Comparison of ENCODE assay signal across 9 cellular contexts in the genomic region with DNA sequence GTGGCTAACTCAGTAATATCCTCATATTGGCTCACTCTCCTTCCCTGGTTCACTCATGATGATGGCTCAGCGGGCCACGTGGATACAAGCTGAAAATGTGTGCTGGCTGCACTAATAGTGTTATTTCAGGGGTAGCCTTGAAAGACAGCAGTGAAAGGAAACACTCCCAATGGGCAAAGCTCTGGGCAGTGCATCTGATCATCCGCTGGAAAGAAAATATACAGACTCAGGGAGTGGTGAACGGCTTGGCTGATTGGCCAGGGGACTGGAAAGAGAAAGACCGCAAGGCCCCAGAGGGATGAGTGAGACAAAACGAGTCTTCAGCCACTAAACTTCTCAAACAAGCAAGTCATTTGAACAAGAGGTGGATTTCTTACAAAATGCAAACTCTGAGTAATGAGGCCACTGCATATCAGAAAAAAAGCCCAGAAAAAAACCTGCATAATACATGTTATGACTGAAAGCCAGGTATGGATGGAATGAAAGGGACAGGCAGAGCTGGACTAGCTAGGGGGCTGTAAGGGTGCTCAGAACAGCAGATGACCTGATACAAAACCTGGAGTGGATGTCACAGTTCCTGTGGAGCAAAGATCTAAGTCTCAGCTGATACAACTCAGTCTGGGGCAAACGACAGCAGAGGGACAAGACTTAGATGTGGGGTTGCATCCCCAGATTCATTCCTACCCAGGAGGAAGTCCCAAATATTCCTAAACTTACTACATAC. TPM values are rescaled to one million over a fixed set of nuclear protein-coding genes. Genes with fewer than 3 reads are reported as not detected.
DNase-seq lines count a peak whose midpoint lies in the region; ATAC-seq and TF ChIP-seq lines count a peak whose summit lies in the region.
"Had no signal": no experiment of that assay in that cellular context is flagged by ENCODE, and none has a peak within 500 bp of the region (broad histone marks: within the 10 kb centered on the region; RNA-seq: fewer than 3 reads in every experiment).

No MANE protein-coding gene starts in this region.

- H3K27ac Mint-ChIP-seq in activated CD4-positive, alpha-beta T cell treated with anti-CD3 and anti-CD28 coated beads for 36 hours = peak overlapping the region; percentile 56
- peak overlapping the region; percentile 21 for H3K27ac Mint-ChIP-seq in activated CD8-positive, alpha-beta T cell treated with anti-CD3 and anti-CD28 coated beads for 36 hours
- H3K27ac Mint-ChIP-seq in stimulated activated memory B cell treated with anti-CD40 and anti-IgM and Interleukin-4, amounts not matched to agents 10 μg/mL and 1 μg/mL and 100 μg/mL, for 72 hours = peak overlapping the region; percentile 88

- DNase-seq in activated CD4-positive, alpha-beta T cell treated with anti-CD3 and anti-CD28 coated beads for 36 hours = no peak
- DNase-seq in activated CD4-positive, alpha-beta T cell treated with anti-CD3 and anti-CD28 coated beads, Interleukin-2, amount 50 U/mL, for 4 hours = no peak
- no peak for DNase-seq in activated CD8-positive, alpha-beta T cell treated with anti-CD3 and anti-CD28 coated beads for 36 hours
- DNase-seq in left ventricle myocardium superior (no peak), T-helper 9 cell (no peak), A172 (ENCODE audit: low spot score) (no peak)

- peak; percentile 58 for ATAC-seq in activated CD4-positive, alpha-beta T cell treated with anti-CD3 and anti-CD28 coated beads for 36 hours
- ATAC-seq in HG02885 (IDR thresholded peaks at IDR 0.05; ENCODE audit: poor library complexity, unreplicated experiment) (peak; percentile 21), left ventricle myocardium superior (no peak)
- ATAC-seq in activated CD8-positive, alpha-beta T cell treated with anti-CD3 and anti-CD28 coated beads for 36 hours = no peak
- peak; percentile 36 for ATAC-seq in stimulated activated memory B cell treated with anti-CD40 and anti-IgM and Interleukin-4, amounts not matched to agents 10 μg/mL and 1 μg/mL and 100 μg/mL, for 72 hours

- H3K27me3 Mint-ChIP-seq in activated CD4-positive, alpha-beta T cell treated with anti-CD3 and anti-CD28 coated beads for 36 hours = no peaks in the 10 kb centered on the region
- no peaks in the 10 kb centered on the region for H3K27me3 Mint-ChIP-seq in activated CD8-positive, alpha-beta T cell treated with anti-CD3 and anti-CD28 coated beads for 36 hours
- no peaks in the 10 kb centered on the region for H3K27me3 Mint-ChIP-seq in stimulated activated memory B cell treated with anti-CD40 and anti-IgM and Interleukin-4, amounts not matched to agents 10 μg/mL and 1 μg/mL and 100 μg/mL, for 72 hours

- CTCF ChIA-PET in activated CD4-positive, alpha-beta T cell treated with anti-CD3 and anti-CD28 coated beads for 36 hours (lab: Charles Lee) = interaction anchor here (0.5 to 4.8 kb wide), 18 partner anchors 9 to 1013 kb away, joined by 3 to 88 read pairs (median 4); no protein-coding TSS in a partner anchor
- CTCF ChIA-PET in activated CD8-positive, alpha-beta T cell treated with anti-CD3 and anti-CD28 coated beads for 36 hours (lab: Charles Lee) = interaction anchor here (0.7 to 5.5 kb wide), 15 partner anchors 8 to 262 kb away, joined by 3 to 149 read pairs (median 17); no protein-coding TSS in a partner anchor

- H3K9me3 Mint-ChIP-seq in activated CD4-positive, alpha-beta T cell treated with anti-CD3 and anti-CD28 coated beads for 36 hours (ENCODE audit: low read depth) = no peaks in the 10 kb centered on the region
- no peaks in the 10 kb centered on the region for H3K9me3 Mint-ChIP-seq in activated CD8-positive, alpha-beta T cell treated with anti-CD3 and anti-CD28 coated beads for 36 hours
- H3K9me3 Mint-ChIP-seq in stimulated activated memory B cell treated with anti-CD40 and anti-IgM and Interleukin-4, amounts not matched to agents 10 μg/mL and 1 μg/mL and 100 μg/mL, for 72 hours = peaks cover 2% of the 10 kb centered on the region
- H3K9me3 Mint-ChIP-seq: neural crest cell had no signal

- TF ChIP-seq CTCF in activated CD8-positive, alpha-beta T cell treated with anti-CD3 and anti-CD28 coated beads for 36 hours (IDR thresholded peaks at IDR 0.05) = no peak

- no peak overlapping the region for H3K4me3 Mint-ChIP-seq in activated CD4-positive, alpha-beta T cell treated with anti-CD3 and anti-CD28 coated beads for 36 hours
- no peak overlapping the region for H3K4me3 Mint-ChIP-seq in activated CD8-positive, alpha-beta T cell treated with anti-CD3 and anti-CD28 coated beads for 36 hours
- peak overlapping the region; percentile 32 for H3K4me3 Mint-ChIP-seq in stimulated activated memory B cell treated with anti-CD40 and anti-IgM and Interleukin-4, amounts not matched to agents 10 μg/mL and 1 μg/mL and 100 μg/mL, for 72 hours
- H3K4me3 Mint-ChIP-seq: neural crest cell had no signal

- POLR2A ChIA-PET in activated CD4-positive, alpha-beta T cell treated with anti-CD3 and anti-CD28 coated beads for 36 hours (lab: Charles Lee) = interaction anchor here (0.6 to 1.0 kb wide), 4 partner anchors 55 to 1993 kb away, joined by 3 to 8 read pairs (median 6); no protein-coding TSS in a partner anchor
- POLR2A ChIA-PET in activated CD8-positive, alpha-beta T cell treated with anti-CD3 and anti-CD28 coated beads for 36 hours (lab: Charles Lee) = interaction anchor here (1.0 to 2.6 kb wide), 5 partner anchors 10 to 45 kb away, joined by 3 to 14 read pairs (median 3); no protein-coding TSS in a partner anchor

- peaks cover 22% of the 10 kb centered on the region for H3K36me3 Mint-ChIP-seq in activated CD4-positive, alpha-beta T cell treated with anti-CD3 and anti-CD28 coated beads for 36 hours (ENCODE audit: low read depth)
- H3K36me3 Mint-ChIP-seq in activated CD8-positive, alpha-beta T cell treated with anti-CD3 and anti-CD28 coated beads for 36 hours (ENCODE audit: low read depth) = peaks cover 14% of the 10 kb centered on the region
- peaks cover 65% of the 10 kb centered on the region for H3K36me3 Mint-ChIP-seq in stimulated activated memory B cell treated with anti-CD40 and anti-IgM and Interleukin-4, amounts not matched to agents 10 μg/mL and 1 μg/mL and 100 μg/mL, for 72 hours

- peaks cover 51% of the 10 kb centered on the region for H3K4me1 Mint-ChIP-seq in activated CD4-positive, alpha-beta T cell treated with anti-CD3 and anti-CD28 coated beads for 36 hours
- H3K4me1 Mint-ChIP-seq in activated CD8-positive, alpha-beta T cell treated with anti-CD3 and anti-CD28 coated beads for 36 hours (ENCODE audit: low read depth) = peaks cover 42% of the 10 kb centered on the region
- peaks cover 74% of the 10 kb centered on the region for H3K4me1 Mint-ChIP-seq in stimulated activated memory B cell treated with anti-CD40 and anti-IgM and Interleukin-4, amounts not matched to agents 10 μg/mL and 1 μg/mL and 100 μg/mL, for 72 hours
- H3K4me1 Mint-ChIP-seq: neural crest cell had no signal

- intact Hi-C loops in activated CD4-positive, alpha-beta T cell treated with anti-CD3 and anti-CD28 coated beads for 36 hours (cut with DNase I, micrococcal nuclease) = loop anchor here (2.0 to 5.0 kb wide), 3 partner anchors 37 to 293 kb away; no protein-coding TSS in a partner anchor
- intact Hi-C loops in activated CD8-positive, alpha-beta T cell treated with anti-CD3 and anti-CD28 coated beads for 36 hours (cut with micrococcal nuclease) = loop anchor here (5.0 kb wide), 1 partner anchor 42 kb away; no protein-coding TSS in a partner anchor
- intact Hi-C loops in left ventricle myocardium superior (cut with micrococcal nuclease) = loop anchor here (10.0 kb wide), 1 partner anchor 95 kb away; no protein-coding TSS in a partner anchor

RNA-seq across cellular contexts. Expression of gene CMTM6, which starts 33.3 kb away (rescaled TPM):
- total RNA-seq in activated CD4-positive, alpha-beta T cell treated with anti-CD3 and anti-CD28 coated beads for 36 hours = 10 to 100 TPM; 33.6 to 48.0 TPM
- total RNA-seq in activated CD8-positive, alpha-beta T cell treated with anti-CD3 and anti-CD28 coated beads for 36 hours = 10 to 100 TPM; 49.8 to 50.1 TPM
- total RNA-seq in left ventricle myocardium superior = 10.9 TPM
- total RNA-seq in A172 (2014; rRNA removed; shearing (Covaris generic)) = 97.4 and 100 TPM in 2 replicates

Comparison
In these comparisons a context has a peak if more than half of its experiments do, and no peak if none do; other contexts are left out.
1. ATAC-seq: peak in activated CD4-positive, alpha-beta T cell treated with anti-CD3 and anti-CD28 coated beads for 36 hours (single experiment), HG02885 (single experiment) and stimulated activated memory B cell treated with anti-CD40 and anti-IgM and Interleukin-4, amounts not matched to agents 10 μg/mL and 1 μg/mL and 100 μg/mL, for 72 hours (single experiment); none in activated CD8-positive, alpha-beta T cell treated with anti-CD3 and anti-CD28 coated beads for 36 hours (single experiment) and left ventricle myocardium superior (single experiment).
2. H3K27ac Mint-ChIP-seq: peak in every context shown above with its lines; median percentile 88 in stimulated activated memory B cell treated with anti-CD40 and anti-IgM and Interleukin-4, amounts not matched to agents 10 μg/mL and 1 μg/mL and 100 μg/mL, for 72 hours; 56 in activated CD4-positive, alpha-beta T cell treated with anti-CD3 and anti-CD28 coated beads for 36 hours; 21 in activated CD8-positive, alpha-beta T cell treated with anti-CD3 and anti-CD28 coated beads for 36 hours.